Comparison of ENCODE assay signal across 8 cellular contexts in genomic region chr10:5889624-5890518, GRCh38. TPM values are rescaled to one million over a fixed set of nuclear protein-coding genes. Genes with fewer than 3 reads are reported as not detected.
DNase-seq lines count a peak whose midpoint lies in the region; ATAC-seq and TF ChIP-seq lines count a peak whose summit lies in the region.

TSS of gene ANKRD16 (minus strand) at chr10:5889893. CDS start at chr10:5889354, 539 bp downstream.
TSS of gene FBH1 (plus strand) at chr10:5890243. CDS start at chr10:5890346, 103 bp downstream.

- DNase-seq in DND-41 (peak; percentile 98), Peyer's patch (peak; percentile 96 to 100 (median 99)), fibroblast of gingiva (ENCODE audit: low read depth) (peak; percentile 100), naive B cell (peak; percentile 98)
- peak; percentile 99 for DNase-seq in activated T-helper 1 cell treated with anti-CD3 and anti-CD28 coated beads, Interleukin-12 subunit alpha, Interleukin-12 subunit beta, Interleukin-2, Interleukin-4 antibody, amounts not matched to agents 30 ng/mL and 10 ng/mL and 1 ng/mL, durations not matched to agents 14 hours and 24 hours and 36 hours (ENCODE audit: low spot score)
- DNase-seq in stimulated activated effector memory CD8-positive, alpha-beta T cell treated with anti-CD3 and anti-CD28 coated beads, Interleukin-12 subunit alpha, Interleukin-12 subunit beta, amount 100 ng/mL, for 72 hours (ENCODE audit: low spot score in 2 of 2), result peak; percentile 99

- peaks cover 24% of the 10 kb centered on the region for H3K36me3 Mint-ChIP-seq in activated T-helper 1 cell treated with anti-CD3 and anti-CD28 coated beads, Interleukin-12 subunit alpha, Interleukin-12 subunit beta, Interleukin-2, Interleukin-4 antibody, amounts not matched to agents 30 ng/mL and 10 ng/mL and 1 ng/mL, durations not matched to agents 14 hours and 24 hours and 36 hours (ENCODE audit: low read depth)
- peaks cover 5 to 7% of the 10 kb centered on the region in 2 donors for H3K36me3 Mint-ChIP-seq in naive B cell
- peaks cover 46% of the 10 kb centered on the region for H3K36me3 Mint-ChIP-seq in stimulated activated effector memory CD8-positive, alpha-beta T cell treated with anti-CD3 and anti-CD28 coated beads, Interleukin-12 subunit alpha, Interleukin-12 subunit beta, amount 100 ng/mL, for 72 hours

- H3K27ac ChIP-seq in DND-41 (ENCODE audit: low read length) (peak within 1 kb of the TSS; percentile 70), KOPT-K1 (ENCODE audit: low read depth, low read length, poor library complexity, severe bottlenecking) (peak within 1 kb of the TSS; percentile 66), Peyer's patch (peak within 1 kb of the TSS; percentile 77 to 96 (median 88))

- peak within 1 kb of the TSS; percentile 76 to 96 for H3K4me3 ChIP-seq in DND-41 (ENCODE audit: low read depth in 1 of 2, low read length in 2 of 2)
- H3K4me3 ChIP-seq in Peyer's patch, result peak within 1 kb of the TSS; percentile 81 to 100 (median 96)

- H3K4me1 Mint-ChIP-seq in activated T-helper 1 cell treated with anti-CD3 and anti-CD28 coated beads, Interleukin-12 subunit alpha, Interleukin-12 subunit beta, Interleukin-2, Interleukin-4 antibody, amounts not matched to agents 30 ng/mL and 10 ng/mL and 1 ng/mL, durations not matched to agents 14 hours and 24 hours and 36 hours (ENCODE audit: low read depth), result peaks cover 52% of the 10 kb centered on the region
- H3K4me1 Mint-ChIP-seq in naive B cell, result peaks cover 46 to 57% (median 52%) of the 10 kb centered on the region in 3 donors
- H3K4me1 Mint-ChIP-seq in stimulated activated effector memory CD8-positive, alpha-beta T cell treated with anti-CD3 and anti-CD28 coated beads, Interleukin-12 subunit alpha, Interleukin-12 subunit beta, amount 100 ng/mL, for 72 hours, result peaks cover 48% of the 10 kb centered on the region

- H3K27ac Mint-ChIP-seq in activated T-helper 1 cell treated with anti-CD3 and anti-CD28 coated beads, Interleukin-12 subunit alpha, Interleukin-12 subunit beta, Interleukin-2, Interleukin-4 antibody, amounts not matched to agents 30 ng/mL and 10 ng/mL and 1 ng/mL, durations not matched to agents 14 hours and 24 hours and 36 hours, result peak within 1 kb of the TSS; percentile 76
- H3K27ac Mint-ChIP-seq in naive B cell, result peak within 1 kb of the TSS; percentile 85 to 96 (median 92)
- H3K27ac Mint-ChIP-seq in stimulated activated effector memory CD8-positive, alpha-beta T cell treated with anti-CD3 and anti-CD28 coated beads, Interleukin-12 subunit alpha, Interleukin-12 subunit beta, amount 100 ng/mL, for 72 hours, result peak within 1 kb of the TSS; percentile 76

- H3K27me3 Mint-ChIP-seq in activated T-helper 1 cell treated with anti-CD3 and anti-CD28 coated beads, Interleukin-12 subunit alpha, Interleukin-12 subunit beta, Interleukin-2, Interleukin-4 antibody, amounts not matched to agents 30 ng/mL and 10 ng/mL and 1 ng/mL, durations not matched to agents 14 hours and 24 hours and 36 hours (ENCODE audit: insufficient read depth), result no peaks in the 10 kb centered on the region
- no peaks in the 10 kb centered on the region for H3K27me3 Mint-ChIP-seq in naive B cell

- H3K4me2 ChIP-seq in DND-41 (ENCODE audit: insufficient read depth, low read length), result peak within 1 kb of the TSS; percentile 95

- TF ChIP-seq CTCF in DND-41 (IDR thresholded peaks at IDR 0.05; ENCODE audit: borderline replicate concordance, extremely low read depth, low read length, poor library complexity, severe bottlenecking) (no peak), Peyer's patch (IDR thresholded peaks at IDR 0.05) (peak in 1 of 6 experiments; percentile 3)

- H3K27me3 ChIP-seq in DND-41 (ENCODE audit: insufficient read depth, low read length, poor library complexity), result no peaks in the 10 kb centered on the region
- no peaks in the 10 kb centered on the region for H3K27me3 ChIP-seq in Peyer's patch

- intact Hi-C loops in activated T-helper 1 cell treated with anti-CD3 and anti-CD28 coated beads, Interleukin-12 subunit alpha, Interleukin-12 subunit beta, Interleukin-2, Interleukin-4 antibody, amounts not matched to agents 30 ng/mL and 10 ng/mL and 1 ng/mL, durations not matched to agents 14 hours and 24 hours and 36 hours (cut with micrococcal nuclease), result loop anchor here (1.0 to 5.0 kb wide), 10 partner anchors 17 to 443 kb away; partner anchors contain the start of genes GDI2, PFKFB3, RBM17 and TASOR2

- H2AFZ ChIP-seq in DND-41 (ENCODE audit: low read depth, low read length), result peak within 1 kb of the TSS; percentile 92

- no peaks in the 10 kb centered on the region for H3K9me3 ChIP-seq in DND-41 (ENCODE audit: insufficient read depth, low read length, severe bottlenecking)
- no peaks in the 10 kb centered on the region for H3K9me3 ChIP-seq in KOPT-K1 (ENCODE audit: insufficient read depth, low read length, poor library complexity, severe bottlenecking)
- no peaks in the 10 kb centered on the region for H3K9me3 ChIP-seq in Peyer's patch

- peaks cover 37% of the 10 kb centered on the region for H4K20me1 ChIP-seq in DND-41 (ENCODE audit: insufficient read depth, low read length)

- H3K4me1 ChIP-seq in DND-41 (ENCODE audit: insufficient read depth, low read length) (peaks cover 40% of the 10 kb centered on the region), Peyer's patch (peaks cover 0 to 37% (median 9%) of the 10 kb centered on the region in 4 donors)

- H3K4me3 Mint-ChIP-seq in activated T-helper 1 cell treated with anti-CD3 and anti-CD28 coated beads, Interleukin-12 subunit alpha, Interleukin-12 subunit beta, Interleukin-2, Interleukin-4 antibody, amounts not matched to agents 30 ng/mL and 10 ng/mL and 1 ng/mL, durations not matched to agents 14 hours and 24 hours and 36 hours, result peak within 1 kb of the TSS; percentile 91
- H3K4me3 Mint-ChIP-seq in naive B cell, result peak within 1 kb of the TSS; percentile 93 to 96 (median 96)
- H3K4me3 Mint-ChIP-seq in stimulated activated effector memory CD8-positive, alpha-beta T cell treated with anti-CD3 and anti-CD28 coated beads, Interleukin-12 subunit alpha, Interleukin-12 subunit beta, amount 100 ng/mL, for 72 hours, result peak within 1 kb of the TSS; percentile 81

- H3K9ac ChIP-seq in DND-41 (ENCODE audit: low read depth, low read length), result peak within 1 kb of the TSS; percentile 87

- H3K79me2 ChIP-seq in DND-41 (ENCODE audit: insufficient read depth, low read length), result peaks cover 63% of the 10 kb centered on the region

- H3K36me3 ChIP-seq in DND-41 (ENCODE audit: insufficient read depth, low read length) (peaks cover 48% of the 10 kb centered on the region), KOPT-K1 (ENCODE audit: insufficient read depth, low read length) (peaks cover 55% of the 10 kb centered on the region), Peyer's patch (peaks cover 0 to 12% (median 0%) of the 10 kb centered on the region in 3 donors)

- peak; percentile 86 for ATAC-seq in DND-41 (ENCODE audit: insufficient read depth, low read depth)
- peak; percentile 88 for ATAC-seq in GM21825 (IDR thresholded peaks at IDR 0.05; ENCODE audit: unreplicated experiment)
- peak; percentile 82 for ATAC-seq in naive B cell (ENCODE audit: low read depth in 2 of 2)
- peak; percentile 89 for ATAC-seq in stimulated activated effector memory CD8-positive, alpha-beta T cell treated with anti-CD3 and anti-CD28 coated beads, Interleukin-12 subunit alpha, Interleukin-12 subunit beta, amount 100 ng/mL, for 72 hours

- no peaks in the 10 kb centered on the region for H3K9me3 Mint-ChIP-seq in activated T-helper 1 cell treated with anti-CD3 and anti-CD28 coated beads, Interleukin-12 subunit alpha, Interleukin-12 subunit beta, Interleukin-2, Interleukin-4 antibody, amounts not matched to agents 30 ng/mL and 10 ng/mL and 1 ng/mL, durations not matched to agents 14 hours and 24 hours and 36 hours
- H3K9me3 Mint-ChIP-seq in naive B cell, result no peaks in the 10 kb centered on the region
- no peaks in the 10 kb centered on the region for H3K9me3 Mint-ChIP-seq in stimulated activated effector memory CD8-positive, alpha-beta T cell treated with anti-CD3 and anti-CD28 coated beads, Interleukin-12 subunit alpha, Interleukin-12 subunit beta, amount 100 ng/mL, for 72 hours

- TF ChIP-seq POLR2A in Peyer's patch (IDR thresholded peaks at IDR 0.05), result peak; percentile 79 to 82

RNA-seq across cellular contexts. Expression of gene ANKRD16, which starts in this region (rescaled TPM):
- total RNA-seq in Peyer's patch, result 10 to 100 TPM in 3 of 4 donors, 1 to 10 TPM in 1; 5.3 to 15.3 (median 11.9) TPM
- 11.3 and 12.4 TPM in 2 replicates for total RNA-seq in activated T-helper 1 cell treated with anti-CD3 and anti-CD28 coated beads, Interleukin-12 subunit alpha, Interleukin-12 subunit beta, Interleukin-2, Interleukin-4 antibody, amounts not matched to agents 30 ng/mL and 10 ng/mL and 1 ng/mL, durations not matched to agents 14 hours and 24 hours and 36 hours
- 1 to 10 TPM; 4.0 to 7.5 (median 5.7) TPM for polyA plus RNA-seq in naive B cell (ENCODE audit: low read depth in 6 of 6)

RNA-seq across cellular contexts. Expression of gene FBH1, which starts in this region (rescaled TPM):
- 100 to 1,000 TPM; 101 to 169 (median 138) TPM for total RNA-seq in Peyer's patch
- total RNA-seq in activated T-helper 1 cell treated with anti-CD3 and anti-CD28 coated beads, Interleukin-12 subunit alpha, Interleukin-12 subunit beta, Interleukin-2, Interleukin-4 antibody, amounts not matched to agents 30 ng/mL and 10 ng/mL and 1 ng/mL, durations not matched to agents 14 hours and 24 hours and 36 hours, result 66.9 and 70.6 TPM in 2 replicates
- polyA plus RNA-seq in naive B cell (ENCODE audit: low read depth in 6 of 6), result 100 to 1,000 TPM in 2 of 6 donors, 10 to 100 TPM in 4; 93.4 to 123 (median 95.2) TPM

Comparison
In these comparisons a context has a peak if more than half of its experiments do, and no peak if none do; other contexts are left out.
1. Peak in every context shown above with its lines: DNase-seq, ATAC-seq, H3K4me3 ChIP-seq and H3K27ac ChIP-seq.